12 cellular contexts compared by ENCODE assay signal in genomic region chr4:162683659-162684370, GRCh38.
DNase-seq lines count a peak whose midpoint lies in the region; ATAC-seq and TF ChIP-seq lines count a peak whose summit lies in the region.
"Had no signal": no experiment of that assay in that cellular context is flagged by ENCODE, and none has a peak within 500 bp of the region (broad histone marks: within the 10 kb centered on the region; RNA-seq: fewer than 3 reads in every experiment).

No MANE protein-coding gene starts in this region.

- intact Hi-C loops in Right ventricle myocardium superior (cut with DNase I): no loop called here

- H3F3A ChIP-seq in smooth muscle cell (ENCODE audit: low read depth): no peaks in the 10 kb centered on the region

- no peaks in the 10 kb centered on the region for H3K27me3 ChIP-seq in adipocyte (replicated peaks; ENCODE audit: control insufficient read depth, insufficient read depth, low read length)
- H3K27me3 ChIP-seq in smooth muscle cell (ENCODE audit: low read depth): no peaks in the 10 kb centered on the region
- no peaks in the 10 kb centered on the region for H3K27me3 ChIP-seq in BE2C
- no peaks in the 10 kb centered on the region for H3K27me3 ChIP-seq in right atrium auricular region
- H3K27me3 ChIP-seq: pancreas had no signal

- peak; percentile 91 for ATAC-seq in GM19463 (IDR thresholded peaks at IDR 0.05; ENCODE audit: unreplicated experiment)
- peak; percentile 96 for ATAC-seq in HG03097 (IDR thresholded peaks at IDR 0.05; ENCODE audit: low FRiP score, unreplicated experiment)
- no peak for ATAC-seq in Right ventricle myocardium superior (ENCODE audit: poor library complexity)

- no peaks in the 10 kb centered on the region for H4K20me1 ChIP-seq in smooth muscle cell (ENCODE audit: low read depth)

- H3K27ac ChIP-seq in smooth muscle cell (ENCODE audit: low read depth) (peak overlapping the region; percentile 75), right atrium auricular region (no peak overlapping the region)
- H3K27ac ChIP-seq: pancreas had no signal

- WGBS in smooth muscle cell (ENCODE audit: low lambda C conversion rate): 44% methylated on average over 5 of the region's 5 CpGs

- H3K4me3 ChIP-seq in adipocyte (ENCODE audit: low read length) (no peak overlapping the region), smooth muscle cell (no peak overlapping the region), BE2C (ENCODE audit: low read depth, low read length) (no peak overlapping the region), right atrium auricular region (no peak overlapping the region)
- H3K4me3 ChIP-seq: pancreas had no signal

- no peak for TF ChIP-seq CTCF in smooth muscle cell (IDR thresholded peaks at IDR 0.05; ENCODE audit: borderline replicate concordance, insufficient read depth, poor library complexity, severe bottlenecking)
- TF ChIP-seq CTCF in BE2C (IDR thresholded peaks at IDR 0.05; ENCODE audit: low read depth, low read length): no peak
- TF ChIP-seq CTCF in right atrium auricular region (IDR thresholded peaks at IDR 0.05): no peak

- peak overlapping the region; percentile 51 for H3K4me2 ChIP-seq in smooth muscle cell

- H3K9ac ChIP-seq in adipocyte (ENCODE audit: low read length) (no peak overlapping the region), smooth muscle cell (ENCODE audit: low read depth) (no peak overlapping the region)

- H3K36me3 ChIP-seq in adipocyte (ENCODE audit: control insufficient read depth, insufficient read depth, low read length, severe bottlenecking): no peaks in the 10 kb centered on the region
- H3K36me3 ChIP-seq in smooth muscle cell (ENCODE audit: low read depth): no peaks in the 10 kb centered on the region
- no peaks in the 10 kb centered on the region for H3K36me3 ChIP-seq in BE2C
- H3K36me3 ChIP-seq in right atrium auricular region: no peaks in the 10 kb centered on the region
- H3K36me3 ChIP-seq: pancreas had no signal

- H3K9me3 ChIP-seq in adipocyte (ENCODE audit: control insufficient read depth, low read length) (peaks cover 11% of the 10 kb centered on the region), smooth muscle cell (replicated peaks; ENCODE audit: low read depth) (peaks cover 5% of the 10 kb centered on the region), BE2C (no peaks in the 10 kb centered on the region), right atrium auricular region (peaks cover 0 to 9% of the 10 kb centered on the region in 2 donors)
- H3K9me3 ChIP-seq: pancreas had no signal

- peak; percentile 24 for DNase-seq in adipocyte (ENCODE audit: low read depth)
- DNase-seq in smooth muscle cell (lab: John Stamatoyannopoulos, UW; ENCODE audit: unreplicated experiment): no peak
- no peak for DNase-seq in BE2C
- no peak for DNase-seq in Right ventricle myocardium superior
- DNase-seq in NCI-H1105 (lab: John Stamatoyannopoulos, UW): no peak
- no peak for DNase-seq in right atrium auricular region (ENCODE audit: low spot score)
- DNase-seq: activated CD4-positive, alpha-beta memory T cell treated with anti-CD3 and anti-CD28 coated beads for 36 hours; hypothalamus; IMR-90; pancreas had no signal

- peak overlapping the region; percentile 20 for H2AFZ ChIP-seq in smooth muscle cell (ENCODE audit: low read depth)

- no peaks in the 10 kb centered on the region for H3K79me2 ChIP-seq in smooth muscle cell (ENCODE audit: low read depth)

- H3K4me1 ChIP-seq in adipocyte (ENCODE audit: control insufficient read depth, insufficient read depth, low read length) (no peaks in the 10 kb centered on the region), smooth muscle cell (ENCODE audit: low read depth) (no peaks in the 10 kb centered on the region), BE2C (no peaks in the 10 kb centered on the region), right atrium auricular region (no peaks in the 10 kb centered on the region)
- H3K4me1 ChIP-seq: pancreas had no signal
